ENCODE assay signal across 24 cellular contexts in genomic region chr19:33387351-33388230, GRCh38. TPM values are rescaled to one million over a fixed set of nuclear protein-coding genes. Genes with fewer than 3 reads are reported as not detected.
A peak's percentile ranks its signal among the peaks of the same experiment; 100 is the strongest.
DNase-seq lines count a peak whose midpoint lies in the region; ATAC-seq and TF ChIP-seq lines count a peak whose summit lies in the region.
"Had no signal": no experiment of that assay in that cellular context is flagged by ENCODE, and none has a peak within 500 bp of the region (broad histone marks: within the 10 kb centered on the region; RNA-seq: fewer than 3 reads in every experiment).

No MANE protein-coding gene starts in this region.

- peaks cover 42% of the 10 kb centered on the region for H4K20me1 ChIP-seq in hepatocyte (ENCODE audit: insufficient read depth, poor library complexity, severe bottlenecking)

- H3K4me2 ChIP-seq in mesenchymal stem cell (ENCODE audit: low read length, poor library complexity, severe bottlenecking) (no peak overlapping the region), hepatocyte (no peak overlapping the region)

- no peak overlapping the region for H2BK120ac ChIP-seq in mesenchymal stem cell (ENCODE audit: low read depth, low read length)

- no peaks in the 10 kb centered on the region for H3K27me3 ChIP-seq in right cardiac atrium (ENCODE audit: control insufficient read depth, insufficient read depth)
- no peaks in the 10 kb centered on the region for H3K27me3 ChIP-seq in right atrium auricular region
- H3K27me3 ChIP-seq in mesenchymal stem cell (ENCODE audit: control insufficient read depth in 1 of 2, insufficient read depth in 1 of 2, low read length in 2 of 2) = no peaks in the 10 kb centered on the region
- no peaks in the 10 kb centered on the region for H3K27me3 ChIP-seq in upper lobe of left lung
- no peaks in the 10 kb centered on the region for H3K27me3 ChIP-seq in hepatocyte
- H3K27me3 ChIP-seq: cardiac muscle cell, stomach, tibial nerve had no signal

- H3K9me3 ChIP-seq in right cardiac atrium (ENCODE audit: control insufficient read depth, low read length) = no peaks in the 10 kb centered on the region
- no peaks in the 10 kb centered on the region for H3K9me3 ChIP-seq in right atrium auricular region
- H3K9me3 ChIP-seq in T-helper 17 cell (ENCODE audit: control insufficient read depth, low read length, poor library complexity, severe bottlenecking) = no peaks in the 10 kb centered on the region
- H3K9me3 ChIP-seq in mesenchymal stem cell (ENCODE audit: control insufficient read depth, low read length) = no peaks in the 10 kb centered on the region
- H3K9me3 ChIP-seq in upper lobe of left lung = no peaks in the 10 kb centered on the region
- no peaks in the 10 kb centered on the region for H3K9me3 ChIP-seq in hepatocyte (ENCODE audit: low read depth)
- H3K9me3 ChIP-seq: stomach, tibial nerve had no signal

- no peak overlapping the region for H3K4ac ChIP-seq in mesenchymal stem cell (ENCODE audit: low read depth in 1 of 2, low read length in 2 of 2)

- peaks cover 71% of the 10 kb centered on the region for H3K79me1 ChIP-seq in mesenchymal stem cell (replicated peaks; ENCODE audit: low read length, poor library complexity, severe bottlenecking)

- H2BK5ac ChIP-seq in mesenchymal stem cell (ENCODE audit: low read depth, low read length, poor library complexity, severe bottlenecking) = no peak overlapping the region

- H3K4me1 ChIP-seq in right cardiac atrium (ENCODE audit: control insufficient read depth, insufficient read depth, low read length) = peaks cover 17% of the 10 kb centered on the region
- peaks cover 0 to 62% of the 10 kb centered on the region in 2 donors for H3K4me1 ChIP-seq in right atrium auricular region
- H3K4me1 ChIP-seq in mesenchymal stem cell (ENCODE audit: control insufficient read depth, insufficient read depth, low read depth, low read length) = peaks cover 32% of the 10 kb centered on the region
- peaks cover 34 to 49% (median 46%) of the 10 kb centered on the region in 4 donors for H3K4me1 ChIP-seq in upper lobe of left lung
- H3K4me1 ChIP-seq in hepatocyte (ENCODE audit: insufficient read depth) = peaks cover 42% of the 10 kb centered on the region

- H4K8ac ChIP-seq in mesenchymal stem cell (ENCODE audit: low read length) = no peak overlapping the region

- H3K27ac ChIP-seq in right cardiac atrium (ENCODE audit: low read length) (no peak overlapping the region), right atrium auricular region (no peak overlapping the region), mesenchymal stem cell (ENCODE audit: low read length, poor library complexity, severe bottlenecking) (no peak overlapping the region), upper lobe of left lung (peak overlapping the region in 1 of 4 donors; percentile 64), hepatocyte (no peak overlapping the region)
- H3K27ac ChIP-seq: cardiac muscle cell, SK-N-MC had no signal

- H3K4me3 ChIP-seq in right cardiac atrium (ENCODE audit: low read length) (no peak overlapping the region), right atrium auricular region (no peak overlapping the region), mesenchymal stem cell (ENCODE audit: insufficient read depth in 1 of 2, low read depth in 1 of 2, low read length in 2 of 2) (no peak overlapping the region), upper lobe of left lung (no peak overlapping the region), hepatocyte (no peak overlapping the region)
- H3K4me3 ChIP-seq: cardiac muscle cell, SK-N-MC, stomach, tibial nerve had no signal

- H2AK5ac ChIP-seq in mesenchymal stem cell (ENCODE audit: low read length, severe bottlenecking) = no peak overlapping the region

- H3K79me2 ChIP-seq in hepatocyte = peaks cover 70% of the 10 kb centered on the region

- no peaks in the 10 kb centered on the region for H3K36me3 ChIP-seq in right atrium auricular region
- peaks cover 8 to 58% of the 10 kb centered on the region in 2 experiments for H3K36me3 ChIP-seq in mesenchymal stem cell (ENCODE audit: control insufficient read depth in 1 of 2, insufficient read depth in 2 of 2, low read depth in 1 of 2, low read length in 2 of 2)
- H3K36me3 ChIP-seq in upper lobe of left lung = peaks cover 0 to 32% (median 18%) of the 10 kb centered on the region in 4 donors
- no peaks in the 10 kb centered on the region for H3K36me3 ChIP-seq in hepatocyte (replicated peaks; ENCODE audit: insufficient read depth, low read depth)
- H3K36me3 ChIP-seq: cardiac muscle cell had no signal

- TF ChIP-seq CTCF in right atrium auricular region (IDR thresholded peaks at IDR 0.05) (no peak), upper lobe of left lung (IDR thresholded peaks at IDR 0.05) (no peak), hepatocyte (IDR thresholded peaks at IDR 0.05; ENCODE audit: poor library complexity) (no peak)

- H2BK15ac ChIP-seq in mesenchymal stem cell (ENCODE audit: low read depth, poor library complexity, severe bottlenecking) = no peak overlapping the region

- H3K4me3 Mint-ChIP-seq in T-helper 17 cell = no peak overlapping the region
- H3K4me3 Mint-ChIP-seq: activated naive CD4-positive, alpha-beta T cell treated with anti-CD3 and anti-CD28 coated beads, Interleukin-2, amount 10 ng/mL, durations not matched to agents 7 days and 5 days; CD4-positive, CD25-positive, alpha-beta regulatory T cell; dendritic cell treated with granulocyte-macrophage colony-stimulating factor and Interleukin-4, amounts not matched to agents 40 ng/mL and 50 ng/mL, for 4 days; naive thymus-derived CD4-positive, alpha-beta T cell had no signal

- peak overlapping the region; percentile 34 for H4K91ac ChIP-seq in mesenchymal stem cell (ENCODE audit: low read length)

- H3K27ac Mint-ChIP-seq in T-helper 17 cell = peak overlapping the region; percentile 45
- H3K27ac Mint-ChIP-seq: activated naive CD4-positive, alpha-beta T cell treated with anti-CD3 and anti-CD28 coated beads, Interleukin-2, amount 10 ng/mL, durations not matched to agents 7 days and 5 days; CD4-positive, CD25-positive, alpha-beta regulatory T cell; dendritic cell treated with granulocyte-macrophage colony-stimulating factor and Interleukin-4, amounts not matched to agents 40 ng/mL and 50 ng/mL, for 4 days had no signal

- ATAC-seq in right cardiac atrium (no peak), T-helper 17 cell (no peak), upper lobe of left lung (ENCODE audit: low FRiP score in 2 of 2) (peak in 1 of 2 donors; percentile 4), GM21825 (IDR thresholded peaks at IDR 0.05; ENCODE audit: unreplicated experiment) (no peak)
- ATAC-seq: naive thymus-derived CD4-positive, alpha-beta T cell had no signal

- no peak overlapping the region for H3K9ac ChIP-seq in mesenchymal stem cell (ENCODE audit: low read length)

- H3K36me3 Mint-ChIP-seq in T-helper 17 cell (ENCODE audit: low read depth) = peaks cover 5% of the 10 kb centered on the region

- DNase-seq in right cardiac atrium (peak in 2 of 3 donors; percentile 52 to 67), right atrium auricular region (ENCODE audit: low spot score) (no peak), T-helper 17 cell (no peak), mesenchymal stem cell (no peak), upper lobe of left lung (peak; percentile 18 to 83), foreskin melanocyte (no peak), hepatocyte (ENCODE audit: low spot score) (no peak)
- DNase-seq: activated CD4-positive, alpha-beta T cell treated with anti-CD3 and anti-CD28 coated beads for 4 hours; activated CD8-positive, alpha-beta memory T cell treated with anti-CD3 and anti-CD28 coated beads for 24 hours; activated naive CD4-positive, alpha-beta T cell treated with anti-CD3 and anti-CD28 coated beads, Interleukin-2, amount 10 ng/mL, durations not matched to agents 7 days and 5 days; activated T-cell treated with anti-CD3 and anti-CD28 coated beads, Interleukin-2, amount 50 U/mL, for 48 hours; CD4-positive, CD25-positive, alpha-beta regulatory T cell; IMR-90; kidney glomerular epithelial cell; mesendoderm; naive thymus-derived CD4-positive, alpha-beta T cell; NCI-H1417; NCI-H526 treated with DMSO at 0.1 percent for 48 hours; stomach had no signal

- intact Hi-C loops in right cardiac atrium (cut with DNase I) = no loop called here

- peaks cover 11% of the 10 kb centered on the region for H3K4me1 Mint-ChIP-seq in T-helper 17 cell
- H3K4me1 Mint-ChIP-seq: activated naive CD4-positive, alpha-beta T cell treated with anti-CD3 and anti-CD28 coated beads, Interleukin-2, amount 10 ng/mL, durations not matched to agents 7 days and 5 days had no signal

- H2BK12ac ChIP-seq in mesenchymal stem cell (ENCODE audit: low read length in 2 of 2) = no peak overlapping the region

- no peaks in the 10 kb centered on the region for H3K9me2 ChIP-seq in hepatocyte (replicated peaks; ENCODE audit: insufficient read depth)

- no peak overlapping the region for H2AFZ ChIP-seq in mesenchymal stem cell (ENCODE audit: low read depth, low read length)
- no peak overlapping the region for H2AFZ ChIP-seq in hepatocyte

- no peak for TF ChIP-seq EP300 in upper lobe of left lung (IDR thresholded peaks at IDR 0.05)

- no peak for TF ChIP-seq POLR2A in upper lobe of left lung (IDR thresholded peaks at IDR 0.05)

- WGBS in right cardiac atrium = 97% methylated on average over 39 of the region's 39 CpGs
- WGBS in mesenchymal stem cell = 97% methylated on average over 39 of the region's 39 CpGs
- WGBS in upper lobe of left lung, 2 donors = 96 to 99% methylated on average over 20 to 21 of the region's 39 CpGs
- 96% methylated on average over 38 of the region's 39 CpGs for WGBS in hepatocyte (ENCODE audit: low lambda C conversion rate, missing lambda C conversion rate)

- no peak overlapping the region for H3K14ac ChIP-seq in mesenchymal stem cell (ENCODE audit: low read length in 2 of 2)

- no peak overlapping the region for H3K23ac ChIP-seq in mesenchymal stem cell (ENCODE audit: low read length in 2 of 2)

- no peaks in the 10 kb centered on the region for H3K27me3 Mint-ChIP-seq in T-helper 17 cell
- H3K27me3 Mint-ChIP-seq: activated naive CD4-positive, alpha-beta T cell treated with anti-CD3 and anti-CD28 coated beads, Interleukin-2, amount 10 ng/mL, durations not matched to agents 7 days and 5 days; CD4-positive, CD25-positive, alpha-beta regulatory T cell; dendritic cell treated with granulocyte-macrophage colony-stimulating factor and Interleukin-4, amounts not matched to agents 40 ng/mL and 50 ng/mL, for 4 days; naive thymus-derived CD4-positive, alpha-beta T cell had no signal

- no peak overlapping the region for H3K18ac ChIP-seq in mesenchymal stem cell (ENCODE audit: low read depth in 1 of 2, low read length in 2 of 2)

RNA-seq across cellular contexts. Expression of gene CEBPG, which starts 14.1 kb away (rescaled TPM):
- total RNA-seq in right cardiac atrium = 10 to 100 TPM; 13.1 to 18.3 (median 15.7) TPM
- polyA plus RNA-seq in right cardiac atrium = 12.7 TPM
- total RNA-seq in right atrium auricular region = 10 to 100 TPM; 12.9 to 15.2 TPM
- total RNA-seq in T-helper 17 cell = 10 to 100 TPM; 17.0 to 22.0 TPM
- polyA plus RNA-seq in mesenchymal stem cell (2013, experiment 1 of 2) = 12.3 TPM
- polyA plus RNA-seq in mesenchymal stem cell (2013, experiment 2 of 2) = 12.5 TPM
- total RNA-seq in upper lobe of left lung = 10 to 100 TPM; 11.5 to 44.7 (median 22.7) TPM
- 69.4 and 69.5 TPM in 2 replicates for total RNA-seq in hepatocyte
- 26.2 and 33.1 TPM in 2 replicates for polyA plus RNA-seq in hepatocyte

Comparison
In these comparisons a context has a peak if more than half of its experiments do, and no peak if none do; other contexts are left out.
1. DNase-seq: peak in right cardiac atrium (2 of 3) and upper lobe of left lung (2 of 2); none in right atrium auricular region (single experiment), T-helper 17 cell (0 of 3), mesenchymal stem cell (single experiment), foreskin melanocyte (single experiment) and hepatocyte (single experiment).